In the genomic region with DNA sequence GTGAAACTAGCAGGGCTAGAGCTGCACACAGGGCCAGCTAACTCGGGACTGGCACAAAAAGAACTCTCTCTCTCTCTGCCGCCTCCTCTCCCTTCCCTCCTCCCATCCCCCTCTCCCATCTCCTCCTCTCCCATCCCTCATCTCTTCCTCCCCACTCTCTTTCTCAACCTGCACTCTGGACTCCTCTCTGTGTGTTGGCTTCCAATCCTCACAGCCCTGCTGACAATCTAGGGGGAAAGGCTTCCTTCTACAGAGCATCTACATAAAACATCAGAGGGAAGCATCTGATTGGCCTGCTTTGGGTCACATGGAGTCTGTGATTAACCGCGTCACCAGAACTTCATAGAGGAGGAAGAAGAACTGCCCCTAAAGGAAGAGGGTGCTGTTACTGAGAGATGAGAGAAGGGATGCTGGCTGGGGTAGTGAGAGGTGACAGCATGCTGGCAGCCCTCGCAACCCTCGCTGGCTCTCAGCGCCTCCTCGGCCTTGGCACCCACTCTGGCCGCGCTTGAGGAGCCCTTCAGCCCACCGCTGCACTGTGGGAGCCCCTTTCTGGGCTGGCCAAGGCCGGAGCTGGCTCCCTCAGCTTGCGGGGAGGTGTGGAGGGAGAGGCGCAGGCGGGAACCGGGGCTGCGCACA, we compare ENCODE assay signal across 1 cellular context.
TF ChIP-seq lines count a peak whose summit lies in the region.

No MANE protein-coding gene starts in this region.

TF ChIP-seq in WTC11, 78 proteins besides CTCF, POLR2A, EP300 and RAD21 (continued from another document):
- TF ChIP-seq AR (CRISPR knock-in tag; IDR thresholded peaks at IDR 0.05) (no peak), SMAD4 (CRISPR knock-in tag; IDR thresholded peaks at IDR 0.05) (no peak), ZNF121 (CRISPR knock-in tag; IDR thresholded peaks at IDR 0.05) (no peak), GABPB1 (CRISPR knock-in tag; IDR thresholded peaks at IDR 0.05) (no peak), ESRRA (CRISPR knock-in tag; IDR thresholded peaks at IDR 0.05; ENCODE audit: borderline replicate concordance) (0 out of 2 replicates have a peak, but pooled peaks have one; percentile 28), RELA (CRISPR knock-in tag; IDR thresholded peaks at IDR 0.05; ENCODE audit: borderline replicate concordance) (no peak)
- TF ChIP-seq, protein P1, sequence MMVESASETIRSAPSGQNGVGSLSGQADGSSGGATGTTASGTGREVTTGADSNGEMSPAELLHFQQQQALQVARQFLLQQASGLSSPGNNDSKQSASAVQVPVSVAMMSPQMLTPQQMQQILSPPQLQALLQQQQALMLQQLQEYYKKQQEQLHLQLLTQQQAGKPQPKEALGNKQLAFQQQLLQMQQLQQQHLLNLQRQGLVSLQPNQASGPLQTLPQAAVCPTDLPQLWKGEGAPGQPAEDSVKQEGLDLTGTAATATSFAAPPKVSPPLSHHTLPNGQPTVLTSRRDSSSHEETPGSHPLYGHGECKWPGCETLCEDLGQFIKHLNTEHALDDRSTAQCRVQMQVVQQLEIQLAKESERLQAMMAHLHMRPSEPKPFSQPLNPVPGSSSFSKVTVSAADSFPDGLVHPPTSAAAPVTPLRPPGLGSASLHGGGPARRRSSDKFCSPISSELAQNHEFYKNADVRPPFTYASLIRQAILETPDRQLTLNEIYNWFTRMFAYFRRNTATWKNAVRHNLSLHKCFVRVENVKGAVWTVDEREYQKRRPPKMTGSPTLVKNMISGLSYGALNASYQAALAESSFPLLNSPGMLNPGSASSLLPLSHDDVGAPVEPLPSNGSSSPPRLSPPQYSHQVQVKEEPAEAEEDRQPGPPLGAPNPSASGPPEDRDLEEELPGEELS (CRISPR knock-in tag; IDR thresholded peaks at IDR 0.05), result no peak
- TF ChIP-seq, protein P2, sequence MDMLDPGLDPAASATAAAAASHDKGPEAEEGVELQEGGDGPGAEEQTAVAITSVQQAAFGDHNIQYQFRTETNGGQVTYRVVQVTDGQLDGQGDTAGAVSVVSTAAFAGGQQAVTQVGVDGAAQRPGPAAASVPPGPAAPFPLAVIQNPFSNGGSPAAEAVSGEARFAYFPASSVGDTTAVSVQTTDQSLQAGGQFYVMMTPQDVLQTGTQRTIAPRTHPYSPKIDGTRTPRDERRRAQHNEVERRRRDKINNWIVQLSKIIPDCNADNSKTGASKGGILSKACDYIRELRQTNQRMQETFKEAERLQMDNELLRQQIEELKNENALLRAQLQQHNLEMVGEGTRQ (CRISPR knock-in tag; IDR thresholded peaks at IDR 0.05), result peak; percentile 56; the same call in 1 of the 2 replicates
- TF ChIP-seq, protein P3, sequence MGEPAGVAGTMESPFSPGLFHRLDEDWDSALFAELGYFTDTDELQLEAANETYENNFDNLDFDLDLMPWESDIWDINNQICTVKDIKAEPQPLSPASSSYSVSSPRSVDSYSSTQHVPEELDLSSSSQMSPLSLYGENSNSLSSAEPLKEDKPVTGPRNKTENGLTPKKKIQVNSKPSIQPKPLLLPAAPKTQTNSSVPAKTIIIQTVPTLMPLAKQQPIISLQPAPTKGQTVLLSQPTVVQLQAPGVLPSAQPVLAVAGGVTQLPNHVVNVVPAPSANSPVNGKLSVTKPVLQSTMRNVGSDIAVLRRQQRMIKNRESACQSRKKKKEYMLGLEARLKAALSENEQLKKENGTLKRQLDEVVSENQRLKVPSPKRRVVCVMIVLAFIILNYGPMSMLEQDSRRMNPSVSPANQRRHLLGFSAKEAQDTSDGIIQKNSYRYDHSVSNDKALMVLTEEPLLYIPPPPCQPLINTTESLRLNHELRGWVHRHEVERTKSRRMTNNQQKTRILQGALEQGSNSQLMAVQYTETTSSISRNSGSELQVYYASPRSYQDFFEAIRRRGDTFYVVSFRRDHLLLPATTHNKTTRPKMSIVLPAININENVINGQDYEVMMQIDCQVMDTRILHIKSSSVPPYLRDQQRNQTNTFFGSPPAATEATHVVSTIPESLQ (CRISPR knock-in tag; IDR thresholded peaks at IDR 0.05), result no peak
- TF ChIP-seq, protein P4, sequence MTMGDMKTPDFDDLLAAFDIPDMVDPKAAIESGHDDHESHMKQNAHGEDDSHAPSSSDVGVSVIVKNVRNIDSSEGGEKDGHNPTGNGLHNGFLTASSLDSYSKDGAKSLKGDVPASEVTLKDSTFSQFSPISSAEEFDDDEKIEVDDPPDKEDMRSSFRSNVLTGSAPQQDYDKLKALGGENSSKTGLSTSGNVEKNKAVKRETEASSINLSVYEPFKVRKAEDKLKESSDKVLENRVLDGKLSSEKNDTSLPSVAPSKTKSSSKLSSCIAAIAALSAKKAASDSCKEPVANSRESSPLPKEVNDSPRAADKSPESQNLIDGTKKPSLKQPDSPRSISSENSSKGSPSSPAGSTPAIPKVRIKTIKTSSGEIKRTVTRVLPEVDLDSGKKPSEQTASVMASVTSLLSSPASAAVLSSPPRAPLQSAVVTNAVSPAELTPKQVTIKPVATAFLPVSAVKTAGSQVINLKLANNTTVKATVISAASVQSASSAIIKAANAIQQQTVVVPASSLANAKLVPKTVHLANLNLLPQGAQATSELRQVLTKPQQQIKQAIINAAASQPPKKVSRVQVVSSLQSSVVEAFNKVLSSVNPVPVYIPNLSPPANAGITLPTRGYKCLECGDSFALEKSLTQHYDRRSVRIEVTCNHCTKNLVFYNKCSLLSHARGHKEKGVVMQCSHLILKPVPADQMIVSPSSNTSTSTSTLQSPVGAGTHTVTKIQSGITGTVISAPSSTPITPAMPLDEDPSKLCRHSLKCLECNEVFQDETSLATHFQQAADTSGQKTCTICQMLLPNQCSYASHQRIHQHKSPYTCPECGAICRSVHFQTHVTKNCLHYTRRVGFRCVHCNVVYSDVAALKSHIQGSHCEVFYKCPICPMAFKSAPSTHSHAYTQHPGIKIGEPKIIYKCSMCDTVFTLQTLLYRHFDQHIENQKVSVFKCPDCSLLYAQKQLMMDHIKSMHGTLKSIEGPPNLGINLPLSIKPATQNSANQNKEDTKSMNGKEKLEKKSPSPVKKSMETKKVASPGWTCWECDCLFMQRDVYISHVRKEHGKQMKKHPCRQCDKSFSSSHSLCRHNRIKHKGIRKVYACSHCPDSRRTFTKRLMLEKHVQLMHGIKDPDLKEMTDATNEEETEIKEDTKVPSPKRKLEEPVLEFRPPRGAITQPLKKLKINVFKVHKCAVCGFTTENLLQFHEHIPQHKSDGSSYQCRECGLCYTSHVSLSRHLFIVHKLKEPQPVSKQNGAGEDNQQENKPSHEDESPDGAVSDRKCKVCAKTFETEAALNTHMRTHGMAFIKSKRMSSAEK (CRISPR knock-in tag; IDR thresholded peaks at IDR 0.05; ENCODE audit: borderline replicate concordance), result no peak
